Comparison of ENCODE assay signal across 13 cellular contexts in the genomic region with DNA sequence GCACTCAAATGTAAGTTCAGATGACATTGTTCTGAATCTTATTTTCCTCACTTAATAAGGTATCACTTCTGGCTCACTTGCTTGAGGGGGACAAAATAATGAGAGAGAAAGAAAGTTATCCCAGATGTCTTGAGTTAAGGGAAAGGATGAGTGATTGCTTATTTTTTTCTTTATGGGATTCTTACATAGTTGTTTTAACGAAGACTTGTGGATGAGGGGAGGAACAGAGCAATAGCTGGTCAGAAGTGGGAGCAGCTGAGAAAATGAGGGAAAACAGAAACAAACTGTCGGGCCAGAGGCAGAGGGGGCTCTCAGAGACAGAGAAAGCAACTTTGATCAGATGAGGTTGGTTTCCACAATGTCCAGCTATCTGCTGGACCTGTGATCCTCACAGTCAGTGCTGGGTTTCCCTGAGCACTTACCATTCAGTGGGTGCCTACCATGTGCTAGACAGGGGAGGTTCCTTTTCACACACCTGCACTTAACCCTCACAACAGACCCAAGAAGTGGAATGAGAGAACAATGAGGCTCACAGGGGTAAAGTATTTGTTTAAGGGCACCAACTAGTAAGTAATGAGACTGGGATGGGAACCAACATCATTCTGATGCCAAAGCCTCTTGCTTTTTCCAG.
DNase-seq lines count a peak whose midpoint lies in the region; ATAC-seq, FAIRE-seq and TF ChIP-seq lines count a peak whose summit lies in the region.
"Had no signal": no experiment of that assay in that cellular context is flagged by ENCODE, and none has a peak within 500 bp of the region (broad histone marks: within the 10 kb centered on the region; RNA-seq: fewer than 3 reads in every experiment).

No MANE protein-coding gene starts in this region.

- peak; percentile 86 for FAIRE-seq in endometrium (lab: Jason Lieb, UNC)

- TF ChIP-seq POLR2A in body of pancreas (IDR thresholded peaks at IDR 0.05) = no peak

- H3K27me3 ChIP-seq in BJ (ENCODE audit: control insufficient read depth, insufficient read depth, low read length) = no peaks in the 10 kb centered on the region
- H3K27me3 ChIP-seq in osteoblast (ENCODE audit: insufficient read depth, low read length) = no peaks in the 10 kb centered on the region
- H3K27me3 ChIP-seq in body of pancreas = no peaks in the 10 kb centered on the region
- H3K27me3 ChIP-seq: cardiac muscle cell had no signal

- TF ChIP-seq CTCF in BJ (IDR thresholded peaks at IDR 0.05; ENCODE audit: insufficient read depth, low read depth, low read length) = no peak
- no peak for TF ChIP-seq CTCF in osteoblast (IDR thresholded peaks at IDR 0.05; ENCODE audit: extremely low read depth, low read depth, low read length)
- TF ChIP-seq CTCF in body of pancreas (IDR thresholded peaks at IDR 0.05) = no peak

- peaks cover 69% of the 10 kb centered on the region for H3K4me1 ChIP-seq in osteoblast (ENCODE audit: insufficient read depth, low read length)
- peaks cover 33% of the 10 kb centered on the region for H3K4me1 ChIP-seq in body of pancreas

- H3K4me3 ChIP-seq in BJ (ENCODE audit: low read depth, low read length) (no peak overlapping the region), osteoblast (ENCODE audit: insufficient read depth, low read length) (peak overlapping the region; percentile 7), body of pancreas (no peak overlapping the region)
- H3K4me3 ChIP-seq: cardiac muscle cell had no signal

- peak overlapping the region; percentile 51 for H3K4me2 ChIP-seq in osteoblast (ENCODE audit: insufficient read depth, low read length)

- H4K20me1 ChIP-seq in osteoblast (ENCODE audit: insufficient read depth, low read length) = peaks cover 17% of the 10 kb centered on the region

- peak; percentile 29 for DNase-seq in BJ (ENCODE audit: low read depth)
- peak; percentile 16 for DNase-seq in NCI-H2029 (lab: John Stamatoyannopoulos, UW)
- no peak for DNase-seq in osteoblast (ENCODE audit: insufficient read length, low spot score, missing footprints)
- no peak for DNase-seq in SKM-1 (lab: John Stamatoyannopoulos, UW; ENCODE audit: unreplicated experiment)
- no peak for DNase-seq in body of pancreas
- DNase-seq in left lobe of liver (ENCODE audit: low spot score) = no peak
- DNase-seq: CD4-positive, CD25-positive, alpha-beta regulatory T cell; NCI-H774; stimulated activated CD4-positive, alpha-beta T cell treated with anti-CD3 and anti-CD28 coated beads, Interleukin-15, amount 100 ng/mL, for 24 hours had no signal

- CTCF ChIA-PET in BJ (lab: Yijun Ruan, JAX) = interaction anchor here (1.2 kb wide), 1 partner anchor 10 kb away, joined by 3 read pairs; no protein-coding TSS in a partner anchor

- peaks cover 93% of the 10 kb centered on the region for H3K79me2 ChIP-seq in osteoblast (ENCODE audit: insufficient read depth, low read length)

- peak overlapping the region; percentile 65 for H3K27ac ChIP-seq in osteoblast (ENCODE audit: low read depth, low read length)
- H3K27ac ChIP-seq in body of pancreas = peak overlapping the region in 1 of 4 donors; percentile 36
- H3K27ac ChIP-seq: cardiac muscle cell had no signal

- intact Hi-C loops in body of pancreas (cut with DNase I) = no loop called here

- H3K9me3 ChIP-seq in osteoblast (ENCODE audit: low read depth, low read length) (no peaks in the 10 kb centered on the region), body of pancreas (no peaks in the 10 kb centered on the region)

- 43 to 55% methylated on average over 2 of the region's 2 CpGs for WGBS in body of pancreas, 2 donors

- ATAC-seq in GM21515 (IDR thresholded peaks at IDR 0.05; ENCODE audit: unreplicated experiment) = no peak
- no peak for ATAC-seq in body of pancreas
- ATAC-seq in left lobe of liver = no peak
- ATAC-seq: natural killer cell treated with Interleukin-12 subunit alpha and Interleukin-12 subunit beta and Interleukin-15 and Interleukin-18, amount 100 ng/mL, for 72 hours had no signal

- H2AFZ ChIP-seq in osteoblast (ENCODE audit: low read length) = peak overlapping the region; percentile 20

- POLR2A ChIA-PET in BJ (lab: Charles Lee) = no interaction called here

- H3K36me3 ChIP-seq in BJ (ENCODE audit: control insufficient read depth, insufficient read depth, low read length) = peaks cover 2% of the 10 kb centered on the region; the same call in 1 of the 2 replicates
- H3K36me3 ChIP-seq in osteoblast (ENCODE audit: insufficient read depth, low read length) = no peaks in the 10 kb centered on the region
- H3K36me3 ChIP-seq in body of pancreas (replicated peaks in 1 of 2; ENCODE audit: insufficient read depth in 1 of 2, low read depth in 2 of 2) = no peaks in the 10 kb centered on the region
- H3K36me3 ChIP-seq: cardiac muscle cell had no signal

Comparison
In these comparisons a context has a peak if more than half of its experiments do, and no peak if none do; other contexts are left out.
1. DNase-seq: peak in BJ (single experiment) and NCI-H2029 (single experiment); none in osteoblast (single experiment), SKM-1 (single experiment), body of pancreas (0 of 4) and left lobe of liver (single experiment).